8 cellular contexts compared by ENCODE assay signal in the genomic region with DNA sequence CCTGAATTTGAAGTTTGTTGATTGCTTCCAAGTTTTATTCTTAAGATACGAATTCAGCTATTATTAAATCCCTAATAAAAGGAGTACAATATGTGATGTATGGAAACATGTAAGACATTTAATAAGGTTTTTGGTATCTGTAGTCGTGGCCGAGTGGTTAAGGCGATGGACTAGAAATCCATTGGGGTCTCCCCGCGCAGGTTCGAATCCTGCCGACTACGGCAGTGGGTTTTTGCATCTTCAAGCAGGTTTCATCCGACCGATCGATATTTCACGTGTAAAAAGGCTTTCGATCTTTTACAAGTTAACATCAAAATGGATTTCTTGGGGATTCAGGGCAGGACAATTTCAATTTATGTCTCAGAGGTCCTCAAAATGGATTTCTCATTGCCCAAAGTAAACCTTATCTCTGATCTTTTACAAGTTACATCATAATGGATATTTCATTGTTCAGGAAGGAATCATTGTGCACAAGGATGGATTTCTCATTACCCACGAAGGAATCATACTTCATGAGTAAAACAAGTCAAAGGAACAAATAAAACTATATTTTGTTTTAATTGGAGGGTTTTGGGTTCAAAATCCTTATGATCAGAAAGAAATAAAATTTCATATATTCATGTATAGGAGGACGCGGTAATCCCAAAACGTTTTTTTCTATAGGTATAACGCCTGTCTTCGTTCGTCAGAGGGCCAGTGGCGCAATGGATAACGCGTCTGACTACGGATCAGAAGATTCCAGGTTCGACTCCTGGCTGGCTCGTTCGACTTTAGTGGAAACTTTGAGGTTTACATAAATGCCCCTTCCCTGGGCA. TPM values are rescaled to one million over a fixed set of nuclear protein-coding genes. Genes with fewer than 3 reads are reported as not detected.
A peak's percentile ranks its signal among the peaks of the same experiment; 100 is the strongest.
DNase-seq lines count a peak whose midpoint lies in the region; ATAC-seq and TF ChIP-seq lines count a peak whose summit lies in the region.

No MANE protein-coding gene starts in this region.

- CTCF ChIA-PET in AG04449 (lab: Yijun Ruan, JAX), result interaction anchor here (1.1 to 5.6 kb wide), 5 partner anchors 9 to 268 kb away, joined by 3 to 49 read pairs (median 6); a partner anchor contains a TSS

- no peak overlapping the region for H3K27ac Mint-ChIP-seq in H9

- no peak for ATAC-seq in GM21390 (IDR thresholded peaks at IDR 0.05; ENCODE audit: unreplicated experiment)

- no CpG with 5 or more reads among the region's 28 CpGs for WGBS in H9 (ENCODE audit: extremely low coverage, insufficient read length, low lambda C conversion rate)

- H2BK15ac ChIP-seq in H9 (ENCODE audit: low read depth, low read length), result no peak overlapping the region

- intact Hi-C loops in vagina (cut with DNase I), result no loop called here

- peak overlapping the region; percentile 48 for H3K4me3 ChIP-seq in AG04449 (ENCODE audit: low read depth, low read length)
- peak overlapping the region; percentile 44 for H3K4me3 ChIP-seq in fibroblast of pulmonary artery (replicated peaks; ENCODE audit: low read depth, low read length)
- no peak overlapping the region for H3K4me3 ChIP-seq in vagina

- no peak overlapping the region for H2AFZ ChIP-seq in H9 (ENCODE audit: low read length)

- no peak overlapping the region for H3K23ac ChIP-seq in H9 (ENCODE audit: insufficient read length, low read depth, low read length)

- H4K91ac ChIP-seq in H9 (ENCODE audit: insufficient read length, low read depth, low read length), result no peak overlapping the region

- no peaks in the 10 kb centered on the region for H3K79me2 ChIP-seq in H9 (ENCODE audit: insufficient read depth, low read length)

- TF ChIP-seq CTCF in AG04449 (IDR thresholded peaks at IDR 0.05; ENCODE audit: insufficient read depth, low read length, missing control alignments) (no peak), H9 (conservative IDR thresholded peaks at IDR 0.05) (no peak), fibroblast of pulmonary artery (IDR thresholded peaks at IDR 0.05; ENCODE audit: low read length, missing control alignments) (no peak), vagina (IDR thresholded peaks at IDR 0.05) (no peak)

- POLR2A ChIA-PET in AG04449 (lab: Yijun Ruan, JAX), result no interaction called here

- no peak overlapping the region for H3K14ac ChIP-seq in H9 (ENCODE audit: insufficient read depth, low read length)

- no peaks in the 10 kb centered on the region for H3K79me1 ChIP-seq in H9 (ENCODE audit: insufficient read depth, low read depth, low read length, poor library complexity, severe bottlenecking)

- TF ChIP-seq POLR2A in vagina (IDR thresholded peaks at IDR 0.05), result no peak

- H2BK20ac ChIP-seq in H9 (ENCODE audit: low read depth, low read length, poor library complexity, severe bottlenecking), result no peak overlapping the region

- 0 out of 2 replicates have a peak, but pooled peaks cover 3% of the 10 kb centered on the region for H3K27me3 ChIP-seq in H9 (ENCODE audit: insufficient read depth, low read length)
- H3K27me3 ChIP-seq in vagina, result peaks cover 8% of the 10 kb centered on the region

- no peaks in the 10 kb centered on the region for H4K20me1 ChIP-seq in H9 (ENCODE audit: control insufficient read depth, insufficient read depth, insufficient read length)

- no peaks in the 10 kb centered on the region for H3K4me1 ChIP-seq in H9 (ENCODE audit: insufficient read depth, low read length)
- peaks cover 11% of the 10 kb centered on the region for H3K4me1 ChIP-seq in vagina

- no peak overlapping the region for H3K18ac ChIP-seq in H9 (ENCODE audit: insufficient read length, low read depth, low read length)

- H3K4me3 Mint-ChIP-seq in H9, result peak overlapping the region; percentile 86 to 89

- H3K9me3 Mint-ChIP-seq in H9, result peaks cover 2 to 3% of the 10 kb centered on the region in 2 experiments; a peak in 2 of 5 replicates

- peak overlapping the region; percentile 62 for H3K4me2 ChIP-seq in H9 (ENCODE audit: insufficient read depth, insufficient read length, low read length)

- H3K36me3 Mint-ChIP-seq in H9 (ENCODE audit: insufficient read depth in 1 of 3, low read depth in 3 of 3), result peaks cover 0 to 1% (median 0%) of the 10 kb centered on the region in 3 experiments; a peak in 1 of 7 replicates

- H3K4me1 Mint-ChIP-seq in H9, result peaks cover 14% of the 10 kb centered on the region in 2 experiments

- no peak overlapping the region for H3T11ph ChIP-seq in H9 (ENCODE audit: low read length)

- no peak overlapping the region for H2AK5ac ChIP-seq in H9 (ENCODE audit: insufficient read length, low read length)

- H3K27ac ChIP-seq in H9 (ENCODE audit: insufficient read length, low read depth, low read length) (no peak overlapping the region), vagina (no peak overlapping the region)

- no peak overlapping the region for H4K5ac ChIP-seq in H9 (ENCODE audit: insufficient read length, low read depth, low read length)

- H3K56ac ChIP-seq in H9 (ENCODE audit: insufficient read length, low read depth, low read length), result no peak overlapping the region

- H3K27me3 Mint-ChIP-seq in H9 (ENCODE audit: low read depth), result peaks cover 24% of the 10 kb centered on the region

- no peak overlapping the region for H2BK12ac ChIP-seq in H9 (ENCODE audit: insufficient read length, low read depth, low read length)

- DNase-seq in AG04449 (ENCODE audit: low read depth, low spot score) (no peak), H9 (peak; percentile 82), NCI-H748 treated with DMSO at 0.1 percent for 48 hours (lab: John Stamatoyannopoulos, UW) (peak; percentile 89), fibroblast of pulmonary artery (ENCODE audit: low read depth) (peak; percentile 80), vagina (ENCODE audit: extremely low spot score in 2 of 2) (no peak)
- peak; percentile 50 to 73 (median 73) for DNase-seq in activated CD8-positive, alpha-beta memory T cell treated with anti-CD3 and anti-CD28 coated beads for 48 hours (ENCODE audit: low read depth in 2 of 3, low spot score in 2 of 3)
- DNase-seq in stimulated activated CD4-positive, alpha-beta T cell treated with anti-CD3 and anti-CD28 coated beads, Interleukin-15, amount 100 ng/mL, for 48 hours (ENCODE audit: low read depth in 2 of 2), result peak; percentile 58 to 76

- H2BK5ac ChIP-seq in H9 (ENCODE audit: insufficient read length, low read length), result no peak overlapping the region

- peak overlapping the region; percentile 77 for H3K9ac ChIP-seq in H9 (ENCODE audit: extremely low read depth, insufficient read length, low read length)

- peaks cover 18% of the 10 kb centered on the region for H3K23me2 ChIP-seq in H9 (ENCODE audit: insufficient read length, low read depth, low read length, poor library complexity, severe bottlenecking)

- H2BK120ac ChIP-seq in H9 (ENCODE audit: low read depth, low read length, poor library complexity, severe bottlenecking), result no peak overlapping the region

- H3K9me3 ChIP-seq in H9 (ENCODE audit: control insufficient read depth, low read depth, low read length) (no peaks in the 10 kb centered on the region), vagina (no peaks in the 10 kb centered on the region)

- no peaks in the 10 kb centered on the region for H3K36me3 ChIP-seq in vagina

- no peak overlapping the region for H4K8ac ChIP-seq in H9 (replicated peaks; ENCODE audit: insufficient read length, low read depth, low read length)

- no peak overlapping the region for H3K4ac ChIP-seq in H9 (ENCODE audit: low read depth, low read length)

RNA-seq across cellular contexts. Expression of a gene that starts 37.3 kb away (rescaled TPM):
- 3.3 and 4.0 TPM in 2 replicates for total RNA-seq in H9 (2021)
- 18.2 TPM for total RNA-seq in vagina

RNA-seq across cellular contexts. Expression of a gene that starts 55.3 kb away (rescaled TPM):
- 14.4 and 17.4 TPM in 2 replicates for total RNA-seq in H9 (2021)
- 6.1 TPM for total RNA-seq in vagina

Comparison
In these comparisons a context has a peak if more than half of its experiments do, and no peak if none do; other contexts are left out.
1. DNase-seq: peak in H9 (single experiment), NCI-H748 treated with DMSO at 0.1 percent for 48 hours (single experiment), activated CD8-positive, alpha-beta memory T cell treated with anti-CD3 and anti-CD28 coated beads for 48 hours (3 of 3), fibroblast of pulmonary artery (single experiment) and stimulated activated CD4-positive, alpha-beta T cell treated with anti-CD3 and anti-CD28 coated beads, Interleukin-15, amount 100 ng/mL, for 48 hours (2 of 2); none in AG04449 (single experiment) and vagina (0 of 2).
2. H3K4me3 ChIP-seq: peak in AG04449 (single experiment) and fibroblast of pulmonary artery (single experiment); none in vagina (0 of 2).